Comparison of ENCODE assay signal across 8 cellular contexts in genomic region chr1:161440312-161440894, GRCh38.
DNase-seq lines count a peak whose midpoint lies in the region; ATAC-seq and TF ChIP-seq lines count a peak whose summit lies in the region.

No MANE protein-coding gene starts in this region.

- H3K36me3 ChIP-seq in HEK293 (ENCODE audit: control insufficient read depth in 2 of 2, insufficient read depth in 1 of 2, low read length in 2 of 2), result no peaks in the 10 kb centered on the region

- H3K9me3 ChIP-seq in HEK293 (ENCODE audit: control insufficient read depth, insufficient read depth, low read depth, low read length), result no peaks in the 10 kb centered on the region

- DNase-seq in chondrocyte (ENCODE audit: low spot score), result no peak
- peak in 1 of 2 donors; percentile 86 for DNase-seq in lower leg skin (ENCODE audit: low spot score in 2 of 2)
- peak; percentile 68 to 72 for DNase-seq in stimulated activated CD8-positive, alpha-beta memory T cell treated with anti-CD3 and anti-CD28 coated beads, Interleukin-15, amount 100 ng/mL, for 48 hours (ENCODE audit: low read depth in 2 of 2)
- DNase-seq in SIG-M5 treated with dmso at 0.1 percent for 504 hours (lab: John Stamatoyannopoulos, UW; ENCODE audit: unreplicated experiment), result no peak

- peaks cover 3% of the 10 kb centered on the region for H3K9me3 Mint-ChIP-seq in T-helper 1 cell treated with Interleukin-12 subunit alpha and Interleukin-12 subunit beta and Interleukin-4 antibody, amounts not matched to agents 30 μg/mL and 1 μg/mL, for 36 hours
- peaks cover 3% of the 10 kb centered on the region for H3K9me3 Mint-ChIP-seq in chondrocyte (ENCODE audit: low read depth)

- no peak for ATAC-seq in HG03025 (IDR thresholded peaks at IDR 0.05; ENCODE audit: low FRiP score, unreplicated experiment)

- POLR2A ChIA-PET in HEK293 (lab: Yijun Ruan, JAX), result interaction anchor here (1.2 to 2.2 kb wide), 2 partner anchors 12 to 59 kb away, joined by 3 to 12 read pairs; no protein-coding TSS in a partner anchor

- peaks cover 31% of the 10 kb centered on the region for H3K27me3 Mint-ChIP-seq in T-helper 1 cell treated with Interleukin-12 subunit alpha and Interleukin-12 subunit beta and Interleukin-4 antibody, amounts not matched to agents 30 μg/mL and 1 μg/mL, for 36 hours (ENCODE audit: low read depth)
- H3K27me3 Mint-ChIP-seq in chondrocyte (ENCODE audit: low read depth), result peaks cover 20% of the 10 kb centered on the region

- TF ChIP-seq POLR2A in lower leg skin (IDR thresholded peaks at IDR 0.05), result no peak

- H3K27ac ChIP-seq in C4-2B (peak overlapping the region; percentile 58), HEK293 (ENCODE audit: extremely low read depth, low read depth, low read length) (peak overlapping the region; percentile 96)

- H3K4me3 ChIP-seq in HEK293 (ENCODE audit: low read depth, low read length), result peak overlapping the region; percentile 56
- peak overlapping the region; percentile 41 for H3K4me3 ChIP-seq in lower leg skin (ENCODE audit: low read depth, poor library complexity, severe bottlenecking)

- peak; percentile 87 for TF ChIP-seq CTCF in C4-2B (conservative IDR thresholded peaks at IDR 0.05)
- peak; percentile 89 for TF ChIP-seq CTCF in HEK293 (tag by site-specific recombination; IDR thresholded peaks at IDR 0.05)
- peak; percentile 76 for TF ChIP-seq CTCF in chondrocyte (IDR thresholded peaks at IDR 0.05)
- no peak for TF ChIP-seq CTCF in lower leg skin (IDR thresholded peaks at IDR 0.05)

- H3K4me1 Mint-ChIP-seq in T-helper 1 cell treated with Interleukin-12 subunit alpha and Interleukin-12 subunit beta and Interleukin-4 antibody, amounts not matched to agents 30 μg/mL and 1 μg/mL, for 36 hours (ENCODE audit: low read depth), result peaks cover 8% of the 10 kb centered on the region
- peaks cover 3% of the 10 kb centered on the region for H3K4me1 Mint-ChIP-seq in chondrocyte (ENCODE audit: low read depth)

- WGBS in lower leg skin, 2 donors, result 0 to 1% methylated on average over 21 to 29 of the region's 61 CpGs

- no peaks in the 10 kb centered on the region for H3K4me1 ChIP-seq in HEK293 (ENCODE audit: control insufficient read depth, insufficient read depth, low read length)

- H3K4me3 Mint-ChIP-seq in T-helper 1 cell treated with Interleukin-12 subunit alpha and Interleukin-12 subunit beta and Interleukin-4 antibody, amounts not matched to agents 30 μg/mL and 1 μg/mL, for 36 hours, result peak overlapping the region; percentile 84
- H3K4me3 Mint-ChIP-seq in chondrocyte (ENCODE audit: unreplicated experiment), result peak overlapping the region; percentile 77

- H3K27ac Mint-ChIP-seq in T-helper 1 cell treated with Interleukin-12 subunit alpha and Interleukin-12 subunit beta and Interleukin-4 antibody, amounts not matched to agents 30 μg/mL and 1 μg/mL, for 36 hours, result peak overlapping the region; percentile 77
- H3K27ac Mint-ChIP-seq in chondrocyte (ENCODE audit: unreplicated experiment), result peak overlapping the region; percentile 70

- intact Hi-C loops in lower leg skin (cut with DNase I; ENCODE audit: low total_unique reads), result no loop called here

- CTCF ChIA-PET in HEK293 (lab: Yijun Ruan, JAX), result interaction anchor here (0.6 to 3.2 kb wide), 6 partner anchors 10 to 1066 kb away, joined by 3 to 20 read pairs (median 3); no protein-coding TSS in a partner anchor

- peaks cover 2% of the 10 kb centered on the region for H3K36me3 Mint-ChIP-seq in T-helper 1 cell treated with Interleukin-12 subunit alpha and Interleukin-12 subunit beta and Interleukin-4 antibody, amounts not matched to agents 30 μg/mL and 1 μg/mL, for 36 hours (ENCODE audit: low read depth)
- peaks cover 2% of the 10 kb centered on the region for H3K36me3 Mint-ChIP-seq in chondrocyte (ENCODE audit: low read depth)

TF ChIP-seq in HEK293, 187 proteins besides CTCF, POLR2A, EP300 and RAD21 (continues in another document):
- TF ChIP-seq ZNF169 (tag by site-specific recombination; IDR thresholded peaks at IDR 0.05) (no peak), BCL11A (tag by site-specific recombination; IDR thresholded peaks at IDR 0.05; ENCODE audit: low read depth) (peak; percentile 68; the same call in 1 of the 2 replicates), ZNF274 (IDR thresholded peaks at IDR 0.05; ENCODE audit: low read length) (no peak), ZNF274 (tag by site-specific recombination; IDR thresholded peaks at IDR 0.05; ENCODE audit: borderline replicate concordance) (no peak), ZNF544 (tag by site-specific recombination; IDR thresholded peaks at IDR 0.05) (no peak), ZNF138 (tag by site-specific recombination; IDR thresholded peaks at IDR 0.05; ENCODE audit: borderline replicate concordance) (no peak), SETDB1 (IDR thresholded peaks at IDR 0.05; ENCODE audit: insufficient read length, low read length) (no peak), ZFHX2 (tag by site-specific recombination; conservative IDR thresholded peaks at IDR 0.05) (peak; percentile 70), MEIS1 (CRISPR knock-in tag; IDR thresholded peaks at IDR 0.05; ENCODE audit: borderline replicate concordance) (no peak), REST (tag by site-specific recombination; IDR thresholded peaks at IDR 0.05) (no peak), ZNF112 (tag by site-specific recombination; IDR thresholded peaks at IDR 0.05) (no peak), ZBTB44 (tag by site-specific recombination; IDR thresholded peaks at IDR 0.05) (no peak), GLI2 (tag by site-specific recombination; IDR thresholded peaks at IDR 0.05; ENCODE audit: borderline replicate concordance, low read depth) (0 out of 2 replicates have a peak, but pooled peaks have one; percentile 16), ZNF660 (tag by site-specific recombination; IDR thresholded peaks at IDR 0.05) (peak; percentile 95), TRIM28 (IDR thresholded peaks at IDR 0.05; ENCODE audit: borderline replicate concordance, low read length) (no peak), SP2 (tag by site-specific recombination; IDR thresholded peaks at IDR 0.05) (peak; percentile 23), ZNF776 (tag by site-specific recombination; IDR thresholded peaks at IDR 0.05; ENCODE audit: borderline replicate concordance) (no peak), ZNF555 (tag by site-specific recombination; conservative IDR thresholded peaks at IDR 0.05) (no peak), ZNF18 (tag by site-specific recombination; IDR thresholded peaks at IDR 0.05) (0 out of 2 replicates have a peak, but pooled peaks have one; percentile 35), ZNF394 (tag by site-specific recombination; IDR thresholded peaks at IDR 0.05; ENCODE audit: borderline replicate concordance) (peak; percentile 84), ZNF239 (tag by site-specific recombination; IDR thresholded peaks at IDR 0.05) (no peak), ZBTB48 (tag by site-specific recombination; IDR thresholded peaks at IDR 0.05) (peak; percentile 81), ZFP3 (tag by site-specific recombination; IDR thresholded peaks at IDR 0.05; ENCODE audit: low read depth) (0 out of 2 replicates have a peak, but pooled peaks have one; percentile 12)

Comparison
In these comparisons a context has a peak if more than half of its experiments do, and no peak if none do; other contexts are left out.
1. CTCF ChIP-seq: peak in C4-2B (single experiment), HEK293 (single experiment) and chondrocyte (single experiment); none in lower leg skin (0 of 3).
2. DNase-seq: peak in stimulated activated CD8-positive, alpha-beta memory T cell treated with anti-CD3 and anti-CD28 coated beads, Interleukin-15, amount 100 ng/mL, for 48 hours (2 of 2); none in chondrocyte (single experiment) and SIG-M5 treated with dmso at 0.1 percent for 504 hours (single experiment).